In the genomic region with DNA sequence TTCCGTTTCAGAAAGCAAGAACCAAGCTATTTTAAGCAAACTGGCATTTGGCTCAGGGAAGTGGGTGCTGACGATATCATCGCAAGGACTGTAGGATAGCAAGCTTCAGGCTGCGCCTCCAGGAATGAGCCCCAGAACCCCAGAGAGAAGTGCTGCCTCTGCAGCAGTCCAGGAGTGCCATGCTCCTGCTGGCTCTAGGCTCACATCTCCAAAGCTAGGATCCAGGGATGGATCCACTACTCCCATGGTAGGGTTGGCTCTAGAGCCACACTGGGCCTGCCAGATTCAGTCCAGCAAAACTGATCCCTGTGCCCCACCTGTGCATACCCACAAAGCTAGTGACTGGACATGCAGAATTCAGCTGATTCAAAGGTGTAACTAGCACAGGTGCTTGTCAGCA, we compare ENCODE assay signal across 23 cellular contexts.
"Had no signal": no experiment of that assay in that cellular context is flagged by ENCODE, and none has a peak within 500 bp of the region (broad histone marks: within the 10 kb centered on the region; RNA-seq: fewer than 3 reads in every experiment).

No MANE protein-coding gene starts in this region.

- ATAC-seq: foreskin keratinocyte; left ventricle myocardium superior; lower lobe of right lung; naive thymus-derived CD8-positive, alpha-beta T cell; psoas muscle; right cardiac atrium; stimulated activated memory B cell treated with anti-CD40 and anti-IgM and Interleukin-4, amounts not matched to agents 10 μg/mL and 1 μg/mL and 100 μg/mL, for 72 hours; stimulated activated naive CD8-positive, alpha-beta T cell treated with anti-CD3 and anti-CD28 coated beads, Interleukin-15, Interleukin-2, amounts not matched to agents 100 U/mL and 50 U/mL, for 24 hours had no signal

- H3K4me1 Mint-ChIP-seq: immature natural killer cell; naive thymus-derived CD8-positive, alpha-beta T cell; nephron progenitor cell; stimulated activated memory B cell treated with anti-CD40 and anti-IgM and Interleukin-4, amounts not matched to agents 10 μg/mL and 1 μg/mL and 100 μg/mL, for 72 hours had no signal

- H3K9me3 ChIP-seq: esophagus muscularis mucosa, heart right ventricle, lower lobe of right lung, ovary, psoas muscle, sigmoid colon, transverse colon had no signal

- H3K4me3 Mint-ChIP-seq: immature natural killer cell; naive thymus-derived CD8-positive, alpha-beta T cell; nephron progenitor cell; stimulated activated memory B cell treated with anti-CD40 and anti-IgM and Interleukin-4, amounts not matched to agents 10 μg/mL and 1 μg/mL and 100 μg/mL, for 72 hours had no signal

- H3K36me3 Mint-ChIP-seq: immature natural killer cell; naive thymus-derived CD8-positive, alpha-beta T cell; stimulated activated memory B cell treated with anti-CD40 and anti-IgM and Interleukin-4, amounts not matched to agents 10 μg/mL and 1 μg/mL and 100 μg/mL, for 72 hours had no signal

- H3K27me3 ChIP-seq: esophagus muscularis mucosa, foreskin keratinocyte, heart right ventricle, ovary, sigmoid colon, transverse colon had no signal

- DNase-seq: dermis blood vessel endothelial cell; effector memory CD4-positive, alpha-beta T cell; foreskin keratinocyte; glutamatergic neuron; heart right ventricle; immature natural killer cell; left ventricle myocardium superior; lower lobe of right lung; naive thymus-derived CD8-positive, alpha-beta T cell; nephron progenitor cell; nucleus accumbens; ovary; psoas muscle; sigmoid colon; stimulated activated CD4-positive, alpha-beta T cell treated with anti-CD3 and anti-CD28 coated beads, Interleukin-2, amount 100 ng/mL, for 24 hours; stimulated activated CD4-positive, alpha-beta T cell treated with anti-CD3 and anti-CD28 coated beads, Interleukin-4, amount 100 ng/mL, for 24 hours; stimulated activated naive CD8-positive, alpha-beta T cell treated with anti-CD3 and anti-CD28 coated beads, Interleukin-15, Interleukin-2, amounts not matched to agents 100 U/mL and 50 U/mL, for 24 hours; substantia nigra; transverse colon had no signal

- H3K27ac ChIP-seq: coronary artery, esophagus muscularis mucosa, foreskin keratinocyte, heart right ventricle, lower lobe of right lung, ovary, psoas muscle, sigmoid colon, transverse colon had no signal

- H3K36me3 ChIP-seq: esophagus muscularis mucosa, heart right ventricle, lower lobe of right lung, ovary, sigmoid colon, transverse colon had no signal

- H3K4me3 ChIP-seq: coronary artery, esophagus muscularis mucosa, heart right ventricle, lower lobe of right lung, ovary, psoas muscle, sigmoid colon, transverse colon had no signal

- H3K9me3 Mint-ChIP-seq: immature natural killer cell; stimulated activated memory B cell treated with anti-CD40 and anti-IgM and Interleukin-4, amounts not matched to agents 10 μg/mL and 1 μg/mL and 100 μg/mL, for 72 hours had no signal

- H3K27ac Mint-ChIP-seq: immature natural killer cell; naive thymus-derived CD8-positive, alpha-beta T cell; nephron progenitor cell; stimulated activated memory B cell treated with anti-CD40 and anti-IgM and Interleukin-4, amounts not matched to agents 10 μg/mL and 1 μg/mL and 100 μg/mL, for 72 hours had no signal

- H3K4me1 ChIP-seq: esophagus muscularis mucosa, foreskin keratinocyte, lower lobe of right lung, psoas muscle, sigmoid colon, transverse colon had no signal
